Comparison of ENCODE assay signal across 20 cellular contexts in genomic region chr17:32940706-32941390, GRCh38. TPM values are rescaled to one million over a fixed set of nuclear protein-coding genes. Genes with fewer than 3 reads are reported as not detected.
A peak's percentile ranks its signal among the peaks of the same experiment; 100 is the strongest.
DNase-seq lines count a peak whose midpoint lies in the region; ATAC-seq and TF ChIP-seq lines count a peak whose summit lies in the region.
"Had no signal": no experiment of that assay in that cellular context is flagged by ENCODE, and none has a peak within 500 bp of the region (broad histone marks: within the 10 kb centered on the region; RNA-seq: fewer than 3 reads in every experiment).

No MANE protein-coding gene starts in this region.

- no peak overlapping the region for H2AK9ac ChIP-seq in IMR-90 (replicated peaks; ENCODE audit: low read depth, low read length, poor library complexity)

- no peaks in the 10 kb centered on the region for H3K79me1 ChIP-seq in IMR-90 (ENCODE audit: low read depth in 1 of 2, low read length in 2 of 2)

- in situ Hi-C loops in IMR-90 (cut with MboI; ENCODE audit: low sequenced_read_pairs) = no loop called here

- H3K14ac ChIP-seq in IMR-90 (replicated peaks; ENCODE audit: low read depth, low read length) = no peak overlapping the region

- H4K8ac ChIP-seq in IMR-90 (ENCODE audit: low read depth in 2 of 2, low read length in 2 of 2) = no peak overlapping the region

- DNase-seq in cardiac muscle cell (ENCODE audit: low read depth in 1 of 2, low spot score in 1 of 2) (no peak), heart right ventricle (no peak), IMR-90 (no peak), endodermal cell (peak; percentile 42), SHP77 (lab: John Stamatoyannopoulos, UW) (no peak)
- DNase-seq: Calu3; CD4-positive, alpha-beta memory T cell; KG1; NCI-H1417 treated with DMSO at 0.1 percent for 48 hours; NCI-H1930; NCI-H345; Right ventricle myocardium superior; SK-N-SH; T-cell had no signal

- H3K9me3 ChIP-seq in cardiac muscle cell (ENCODE audit: low read depth) (no peaks in the 10 kb centered on the region), heart right ventricle (peaks cover 0 to 6% (median 0%) of the 10 kb centered on the region in 11 donors), IMR-90 (ENCODE audit: control insufficient read depth, insufficient read depth, low read length) (no peaks in the 10 kb centered on the region), endodermal cell (ENCODE audit: control insufficient read depth, low read length) (peaks cover 9% of the 10 kb centered on the region)
- H3K9me3 ChIP-seq: BLaER1, SK-N-SH had no signal

- no peak overlapping the region for H3K27ac Mint-ChIP-seq in endodermal cell
- H3K27ac Mint-ChIP-seq: CD4-positive, alpha-beta memory T cell; T-cell had no signal

- no peaks in the 10 kb centered on the region for H3K27me3 ChIP-seq in cardiac muscle cell
- no peaks in the 10 kb centered on the region for H3K27me3 ChIP-seq in heart right ventricle
- H3K27me3 ChIP-seq in IMR-90 (ENCODE audit: control insufficient read depth, insufficient read depth, low read length) = no peaks in the 10 kb centered on the region
- no peaks in the 10 kb centered on the region for H3K27me3 ChIP-seq in endodermal cell (ENCODE audit: control insufficient read depth, insufficient read depth, low read length, poor library complexity, severe bottlenecking)
- H3K27me3 ChIP-seq: BLaER1 had no signal

- peaks cover 12% of the 10 kb centered on the region for H3K4me1 Mint-ChIP-seq in endodermal cell

- H3K9me3 Mint-ChIP-seq in endodermal cell = no peaks in the 10 kb centered on the region
- H3K9me3 Mint-ChIP-seq: T-cell had no signal

- H3K36me3 ChIP-seq in cardiac muscle cell = peaks cover 10% of the 10 kb centered on the region
- H3K36me3 ChIP-seq in heart right ventricle = peaks cover 0 to 14% (median 0%) of the 10 kb centered on the region in 9 donors
- H3K36me3 ChIP-seq in IMR-90 (ENCODE audit: control insufficient read depth, insufficient read depth, low read length) = peaks cover 45% of the 10 kb centered on the region
- H3K36me3 ChIP-seq in endodermal cell (ENCODE audit: control insufficient read depth, insufficient read depth, low read length) = peaks cover 59% of the 10 kb centered on the region

- CTCF ChIA-PET in IMR-90 (lab: Yijun Ruan, JAX) = interaction anchor here (1.0 to 1.9 kb wide), 2 partner anchors 14 to 15 kb away, joined by 3 to 5 read pairs; no protein-coding TSS in a partner anchor

- H3K9me1 ChIP-seq in IMR-90 (ENCODE audit: insufficient read depth, low read length) = peaks cover 18% of the 10 kb centered on the region

- no peak overlapping the region for H3K4ac ChIP-seq in IMR-90 (ENCODE audit: low read depth, low read length)

- no peak overlapping the region for H4K91ac ChIP-seq in IMR-90 (ENCODE audit: insufficient read depth, low read depth, low read length)

- no peak overlapping the region for H3K56ac ChIP-seq in IMR-90 (ENCODE audit: extremely low read depth, insufficient read depth, low read length)

- TSS peak; percentile 86 for BruUV-seq in IMR-90 (replicated peaks; lab: Mats Ljungman, UMichigan)

- H3K36me3 Mint-ChIP-seq in endodermal cell (ENCODE audit: low read depth) = peaks cover 59% of the 10 kb centered on the region
- H3K36me3 Mint-ChIP-seq: CD4-positive, alpha-beta memory T cell; T-cell had no signal

- TF ChIP-seq RAD21 in IMR-90 (IDR thresholded peaks at IDR 0.05; ENCODE audit: low read length) = no peak

- H2BK20ac ChIP-seq in IMR-90 (ENCODE audit: low read depth, low read length) = no peak overlapping the region

- H2BK120ac ChIP-seq in IMR-90 (ENCODE audit: low read depth, low read length) = no peak overlapping the region

- H2AK5ac ChIP-seq in IMR-90 (ENCODE audit: low read depth, low read length) = no peak overlapping the region

- H3K18ac ChIP-seq in IMR-90 (ENCODE audit: low read depth, low read length) = no peak overlapping the region

- intact Hi-C loops in heart right ventricle (cut with DNase I) = loop anchor here in 1 of 10 donors (1.0 kb wide), 1 partner anchor 12 kb away; no protein-coding TSS in a partner anchor
- intact Hi-C loops in IMR-90 (cut with micrococcal nuclease) = no loop called here

- peak overlapping the region; percentile 16 for H3K27ac ChIP-seq in cardiac muscle cell
- no peak overlapping the region for H3K27ac ChIP-seq in heart right ventricle
- no peak overlapping the region for H3K27ac ChIP-seq in IMR-90 (ENCODE audit: insufficient read depth, low read length)
- H3K27ac ChIP-seq in endodermal cell (ENCODE audit: low read depth, low read length) = no peak overlapping the region
- H3K27ac ChIP-seq: BLaER1 had no signal

- H3K27me3 Mint-ChIP-seq in endodermal cell (ENCODE audit: insufficient read depth) = no peaks in the 10 kb centered on the region

- POLR2A ChIA-PET in IMR-90 (lab: Charles Lee; ENCODE audit: unreplicated experiment) = no interaction called here

- no peak overlapping the region for H2BK5ac ChIP-seq in IMR-90 (ENCODE audit: low read depth, low read length, poor library complexity, severe bottlenecking)

- dilution Hi-C loops in IMR-90 (cut with HindIII; ENCODE audit: low sequenced_read_pairs, unreplicated experiment) = no loop called here

- no peak overlapping the region for H3K23ac ChIP-seq in IMR-90 (ENCODE audit: low read depth, low read length)

- no peak overlapping the region for H2BK15ac ChIP-seq in IMR-90 (ENCODE audit: low read depth, low read length)

- no peak overlapping the region for H3K4me2 ChIP-seq in IMR-90 (ENCODE audit: low read depth, low read length)
- H3K4me2 ChIP-seq: BLaER1, SK-N-SH had no signal

- H3K9ac ChIP-seq in IMR-90 (ENCODE audit: low read depth, low read length) (no peak overlapping the region), endodermal cell (ENCODE audit: extremely low read depth, low read length, poor library complexity, severe bottlenecking) (no peak overlapping the region)
- H3K9ac ChIP-seq: BLaER1, SK-N-SH had no signal

- no peak for TF ChIP-seq POLR2A in IMR-90 (IDR thresholded peaks at IDR 0.05; ENCODE audit: low read depth, low read length)

- WGBS in heart right ventricle, 2 donors = 78 to 80% methylated on average over 10 of the region's 10 CpGs
- 92% methylated on average over 3 of the region's 10 CpGs; no CpG with 5 or more reads in 1 of the 2 experiments for WGBS in IMR-90 (ENCODE audit: extremely low coverage in 2 of 2, insufficient read length in 1 of 2), 2 experiments
- 89 to 93% methylated on average over 7 to 10 of the region's 10 CpGs for WGBS in endodermal cell (ENCODE audit: insufficient coverage in 1 of 2, insufficient read length in 1 of 2), 2 experiments

- H3K4me3 Mint-ChIP-seq in endodermal cell = no peak overlapping the region
- H3K4me3 Mint-ChIP-seq: CD4-positive, alpha-beta memory T cell; T-cell had no signal

- H2AFZ ChIP-seq in IMR-90 (replicated peaks; ENCODE audit: low read length, poor library complexity) = no peak overlapping the region

- no peak for TF ChIP-seq CTCF in cardiac muscle cell (IDR thresholded peaks at IDR 0.05; ENCODE audit: low read depth, low read length)
- no peak for TF ChIP-seq CTCF in heart right ventricle (IDR thresholded peaks at IDR 0.05)
- no peak for TF ChIP-seq CTCF in IMR-90 (conservative IDR thresholded peaks at IDR 0.05; ENCODE audit: low read depth, low read length)
- TF ChIP-seq CTCF in endodermal cell (conservative IDR thresholded peaks at IDR 0.05) = no peak

- H3K4me3 ChIP-seq in cardiac muscle cell (no peak overlapping the region), heart right ventricle (no peak overlapping the region), IMR-90 (ENCODE audit: insufficient read depth, low read depth, low read length) (no peak overlapping the region), endodermal cell (ENCODE audit: low read length) (no peak overlapping the region)
- H3K4me3 ChIP-seq: BLaER1 had no signal

- no peak for ATAC-seq in heart right ventricle
- no peak for ATAC-seq in IMR-90 (ENCODE audit: low read depth)
- no peak for ATAC-seq in GM21367 (IDR thresholded peaks at IDR 0.05; ENCODE audit: unreplicated experiment)
- ATAC-seq in HG03196 (IDR thresholded peaks at IDR 0.05; ENCODE audit: unreplicated experiment) = no peak
- no peak for ATAC-seq in GM18868 (IDR thresholded peaks at IDR 0.05; ENCODE audit: unreplicated experiment)
- ATAC-seq: T-cell had no signal

- H4K20me1 ChIP-seq in IMR-90 (ENCODE audit: insufficient read depth, low read length) = no peaks in the 10 kb centered on the region
- H4K20me1 ChIP-seq: BLaER1 had no signal

- no peak overlapping the region for H4K5ac ChIP-seq in IMR-90 (ENCODE audit: low read depth, low read length)

- H3K4me1 ChIP-seq in cardiac muscle cell (ENCODE audit: low read depth) (no peaks in the 10 kb centered on the region), heart right ventricle (peaks cover 0 to 16% (median 4%) of the 10 kb centered on the region in 9 donors), IMR-90 (ENCODE audit: control insufficient read depth, insufficient read depth, low read length) (peaks cover 17% of the 10 kb centered on the region), endodermal cell (ENCODE audit: control insufficient read depth, insufficient read depth, low read length) (no peaks in the 10 kb centered on the region)

TF ChIP-seq in IMR-90, 13 proteins besides CTCF, POLR2A, EP300 and RAD21 (continues in another document):
- TF ChIP-seq NFE2L2 (IDR thresholded peaks at IDR 0.05; ENCODE audit: low read depth, low read length) (no peak), FOS (IDR thresholded peaks at IDR 0.05; ENCODE audit: low read depth, low read length) (no peak), RCOR1 (IDR thresholded peaks at IDR 0.05; ENCODE audit: insufficient replicate concordance, low read length) (no peak), MAZ (IDR thresholded peaks at IDR 0.05; ENCODE audit: borderline replicate concordance, low read depth, low read length) (no peak), RFX5 (IDR thresholded peaks at IDR 0.05; ENCODE audit: low read depth, low read length) (no peak)

RNA-seq across cellular contexts. Expression of gene TMEM98, which starts 12.9 kb away (rescaled TPM):
- total RNA-seq in cardiac muscle cell = 166 and 230 TPM in 2 replicates
- 216 and 217 TPM in 2 replicates for polyA plus RNA-seq in cardiac muscle cell
- total RNA-seq in heart right ventricle = 10 to 100 TPM in 5 of 10 donors, 1 to 10 TPM in 5; 6.7 to 14.0 (median 9.9) TPM
- polyA plus RNA-seq in heart right ventricle = 10 to 100 TPM in 1 of 2 donors, 1 to 10 TPM in 1; 5.2 to 19.5 TPM
- 129 and 173 TPM in 2 replicates for total RNA-seq in IMR-90 (2012; rRNA removed)
- polyA plus RNA-seq in IMR-90 (2012; rRNA removed) = 195 TPM in 2 replicates
- polyA plus RNA-seq in IMR-90 (2012; cell fraction: cytosol; rRNA removed) = 288 and 315 TPM in 2 replicates
- 125 and 152 TPM in 2 replicates for polyA plus RNA-seq in IMR-90 (2012; cell fraction: nucleus; rRNA removed; ENCODE audit: low replicate concordance)
- total RNA-seq in endodermal cell = 100 to 1,000 TPM; 134 to 137 TPM
- polyA plus RNA-seq in endodermal cell (2013, experiment 1 of 2) = 124 TPM
- 116 TPM for polyA plus RNA-seq in endodermal cell (2013, experiment 2 of 2)
- total RNA-seq: CD4-positive, alpha-beta memory T cell; OCI-LY7 had no signal
- polyA plus RNA-seq: CD4-positive, alpha-beta memory T cell had no signal

RNA-seq across cellular contexts. Expression of gene SPACA3, which starts 50.8 kb away (rescaled TPM):
- total RNA-seq in cardiac muscle cell (not detected in 2 replicates), heart right ventricle (not detected), IMR-90 (2012; rRNA removed) (not detected in 2 replicates), endodermal cell (not detected)
- polyA plus RNA-seq in cardiac muscle cell (not detected in 2 replicates), heart right ventricle (not detected), IMR-90 (2012; rRNA removed) (not detected in 2 replicates)
- not detected in 2 replicates for polyA plus RNA-seq in IMR-90 (2012; cell fraction: cytosol; rRNA removed)
- not detected in 2 replicates for polyA plus RNA-seq in IMR-90 (2012; cell fraction: nucleus; rRNA removed; ENCODE audit: low replicate concordance)
- 0.28 TPM for polyA plus RNA-seq in endodermal cell (2013, experiment 1 of 2)
- not detected for polyA plus RNA-seq in endodermal cell (2013, experiment 2 of 2)
- total RNA-seq: Calu3; CD4-positive, alpha-beta memory T cell; H1; OCI-LY7; Right ventricle myocardium superior; T-cell had no signal
- polyA plus RNA-seq: CD4-positive, alpha-beta memory T cell; SK-N-SH had no signal
